ENCODE assay signal across 1 cellular context in the genomic region with DNA sequence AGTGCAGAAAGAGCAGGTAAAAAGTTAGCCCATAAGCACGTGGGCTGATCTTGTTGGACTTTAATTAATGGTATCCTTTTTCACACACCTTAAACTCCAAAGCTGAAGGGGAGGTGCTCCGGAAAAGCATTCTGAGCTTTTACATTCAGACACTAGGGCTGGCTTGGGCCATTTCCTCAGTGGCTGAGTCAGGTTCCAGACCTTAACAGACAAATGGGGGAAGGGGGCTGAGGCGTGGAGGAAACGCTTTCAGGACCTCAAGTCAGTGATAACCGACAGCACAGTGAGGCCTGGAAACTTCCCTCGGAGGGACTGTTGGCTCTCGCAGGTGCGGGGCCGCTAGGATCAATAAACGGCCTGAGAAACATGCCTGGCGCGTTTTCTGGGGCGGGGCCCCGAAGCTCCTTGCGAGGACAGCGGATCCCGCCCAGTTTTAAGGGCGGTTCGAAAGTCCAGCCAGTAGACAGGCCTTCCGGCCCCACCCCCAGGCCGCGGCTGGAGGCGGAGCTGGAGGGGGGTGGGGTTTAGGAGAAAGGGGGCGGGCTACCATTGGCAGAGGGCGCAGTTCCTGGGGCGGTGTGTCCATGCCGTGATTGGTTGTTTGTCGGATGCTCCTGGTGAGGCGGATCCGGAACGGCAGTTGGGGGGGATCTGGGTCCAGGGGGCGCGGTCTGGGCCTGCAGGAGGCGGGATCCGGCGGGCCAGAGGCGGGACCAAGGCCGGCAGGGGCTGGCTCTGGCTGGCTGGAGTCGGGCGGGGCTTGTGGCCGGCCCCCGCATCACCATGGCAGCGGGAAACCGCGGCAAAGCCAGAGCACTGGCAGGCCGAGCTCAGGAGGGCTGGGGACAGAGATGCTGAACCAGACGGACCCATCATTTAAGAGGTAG.
A peak's percentile ranks its signal among the peaks of the same experiment; 100 is the strongest.
TF ChIP-seq lines count a peak whose summit lies in the region.

No MANE protein-coding gene starts in this region.

TF ChIP-seq in endothelial cell of umbilical vein, 7 proteins besides CTCF, POLR2A, EP300 and RAD21:
- TF ChIP-seq MYC (IDR thresholded peaks at IDR 0.05; ENCODE audit: low read depth, low read length) (no peak), POLR2AphosphoS5 (IDR thresholded peaks at IDR 0.05; ENCODE audit: insufficient read depth, low read depth, low read length) (peak; percentile 38), GATA2 (IDR thresholded peaks at IDR 0.05; ENCODE audit: insufficient read depth, insufficient read length, low read depth, low read length) (no peak)
